Comparison of ENCODE assay signal across 20 cellular contexts in the genomic region with DNA sequence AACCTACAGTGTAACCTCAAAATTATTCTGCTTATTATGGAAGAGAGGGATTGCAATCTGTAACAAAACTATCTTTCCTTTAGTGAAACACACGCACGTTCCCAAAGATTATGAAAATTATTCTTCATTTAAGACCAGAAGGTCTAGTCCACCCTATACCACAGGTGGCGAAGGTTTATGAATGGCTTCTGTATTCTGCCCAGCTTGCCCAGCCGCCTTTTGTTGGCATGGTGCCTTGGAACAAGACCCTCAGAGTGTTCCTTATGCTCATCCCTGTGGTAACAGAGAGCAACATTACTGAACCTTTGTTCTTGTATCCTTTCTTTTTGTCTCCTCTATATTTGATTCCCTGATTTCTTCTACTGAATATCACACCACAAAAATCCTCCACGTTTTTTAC.
DNase-seq lines count a peak whose midpoint lies in the region; ATAC-seq and TF ChIP-seq lines count a peak whose summit lies in the region.
"Had no signal": no experiment of that assay in that cellular context is flagged by ENCODE, and none has a peak within 500 bp of the region (broad histone marks: within the 10 kb centered on the region; RNA-seq: fewer than 3 reads in every experiment).

No MANE protein-coding gene starts in this region.

- H3K4me1 ChIP-seq in breast epithelium = no peaks in the 10 kb centered on the region
- H3K4me1 ChIP-seq in mammary epithelial cell (ENCODE audit: insufficient read depth, low read length) = no peaks in the 10 kb centered on the region
- H3K4me1 ChIP-seq in testis = no peaks in the 10 kb centered on the region
- H3K4me1 ChIP-seq in trophoblast cell (ENCODE audit: control insufficient read depth in 1 of 2, insufficient read depth in 2 of 2, low read length in 2 of 2) = peaks cover 10 to 16% of the 10 kb centered on the region in 2 experiments
- H3K4me1 ChIP-seq: BLaER1, SJSA1 had no signal

- H3K4me3 ChIP-seq in breast epithelium (no peak overlapping the region), mammary epithelial cell (replicated peaks in 1 of 3; ENCODE audit: insufficient read depth in 1 of 3, low read depth in 2 of 3, low read length in 3 of 3) (no peak overlapping the region), testis (no peak overlapping the region), trophoblast cell (ENCODE audit: low read depth, low read length) (no peak overlapping the region)
- H3K4me3 ChIP-seq: BLaER1, SJSA1 had no signal

- H3K27ac ChIP-seq in breast epithelium (no peak overlapping the region), mammary epithelial cell (ENCODE audit: insufficient read depth, low read depth, low read length) (no peak overlapping the region), testis (no peak overlapping the region), trophoblast cell (ENCODE audit: low read depth, low read length) (no peak overlapping the region)
- H3K27ac ChIP-seq: BLaER1, SJSA1 had no signal

- no peaks in the 10 kb centered on the region for H3K27me3 ChIP-seq in breast epithelium
- H3K27me3 ChIP-seq in mammary epithelial cell (ENCODE audit: insufficient read depth, low read length) = no peaks in the 10 kb centered on the region
- H3K27me3 ChIP-seq in testis = no peaks in the 10 kb centered on the region
- no peaks in the 10 kb centered on the region for H3K27me3 ChIP-seq in trophoblast cell (ENCODE audit: insufficient read depth, low read length)
- H3K27me3 ChIP-seq: BLaER1 had no signal

- H4K20me1 ChIP-seq in mammary epithelial cell (ENCODE audit: insufficient read depth, low read length) = no peaks in the 10 kb centered on the region
- H4K20me1 ChIP-seq: BLaER1 had no signal

- H2AFZ ChIP-seq in mammary epithelial cell (ENCODE audit: low read depth, low read length) (no peak overlapping the region), trophoblast cell (ENCODE audit: insufficient read depth, low read length, poor library complexity) (no peak overlapping the region)

- H2AK5ac ChIP-seq in trophoblast cell (ENCODE audit: low read length) = no peak overlapping the region

- H2BK120ac ChIP-seq in trophoblast cell (ENCODE audit: insufficient read depth, low read length, poor library complexity) = no peak overlapping the region

- 14% methylated on average over 5 of the region's 5 CpGs for WGBS in mammary epithelial cell (ENCODE audit: low coverage, missing lambda C conversion rate)
- WGBS in testis, 2 donors = 59 to 75% methylated on average over 5 of the region's 5 CpGs
- WGBS in trophoblast cell (ENCODE audit: extremely low coverage, insufficient coverage, insufficient read length) = 100% methylated on average over 1 of the region's 5 CpGs

- BruUV-seq in mammary epithelial cell (replicated peaks; lab: Mats Ljungman, UMichigan) = no TSS peak

- H3K4me2 ChIP-seq in mammary epithelial cell (ENCODE audit: insufficient read depth, low read depth, low read length) (no peak overlapping the region), trophoblast cell (ENCODE audit: low read length) (no peak overlapping the region)
- H3K4me2 ChIP-seq: BLaER1 had no signal

- peaks cover 11% of the 10 kb centered on the region for H3K79me1 ChIP-seq in trophoblast cell (ENCODE audit: low read length)

- CTCF ChIA-PET in mammary epithelial cell (lab: Charles Lee; ENCODE audit: low non-redundant PET) = no interaction called here

- H2BK5ac ChIP-seq in trophoblast cell (ENCODE audit: low read depth, low read length, poor library complexity) = no peak overlapping the region

- H3K4ac ChIP-seq in trophoblast cell (ENCODE audit: low read depth, low read length) = no peak overlapping the region

- TF ChIP-seq POLR2A in breast epithelium (IDR thresholded peaks at IDR 0.05) (no peak), testis (IDR thresholded peaks at IDR 0.05) (no peak)

- H3K9ac ChIP-seq in mammary epithelial cell (ENCODE audit: insufficient read depth, low read length) = no peak overlapping the region
- no peak overlapping the region for H3K9ac ChIP-seq in trophoblast cell (ENCODE audit: low read length)
- H3K9ac ChIP-seq: BLaER1 had no signal

- DNase-seq in breast epithelium (ENCODE audit: low spot score in 2 of 2) (peak; percentile 62 to 74), mammary epithelial cell (no peak), NCI-H2196 (lab: John Stamatoyannopoulos, UW; ENCODE audit: unreplicated experiment) (peak; percentile 29), cerebellar nuclear complex (lab: John Stamatoyannopoulos, UW) (peak; percentile 45 to 70), testis (peak; percentile 69), left colon (no peak), trophoblast cell (no peak)
- DNase-seq: CD4-positive, alpha-beta T cell; COR-L47; DND-41; Karpas-422; NCI-H1417 treated with DMSO at 0.1 percent for 48 hours; NCI-H187; NCI-H2171; NCI-H82; T-helper 1 cell had no signal

- H3K18ac ChIP-seq in trophoblast cell (ENCODE audit: low read length) = no peak overlapping the region

- no peak for ATAC-seq in left colon
- no peak for ATAC-seq in HG03354 (IDR thresholded peaks at IDR 0.05; ENCODE audit: poor library complexity, severe bottlenecking, unreplicated experiment)
- ATAC-seq: Right ventricle myocardium inferior had no signal

- H4K12ac ChIP-seq in trophoblast cell (ENCODE audit: low read depth, low read length) = no peak overlapping the region

- no peaks in the 10 kb centered on the region for H3K36me3 ChIP-seq in breast epithelium
- H3K36me3 ChIP-seq in mammary epithelial cell (ENCODE audit: insufficient read depth, low read length) = no peaks in the 10 kb centered on the region
- no peaks in the 10 kb centered on the region for H3K36me3 ChIP-seq in testis (ENCODE audit: low read depth, missing control alignments)
- no peaks in the 10 kb centered on the region for H3K36me3 ChIP-seq in trophoblast cell (ENCODE audit: control insufficient read depth in 1 of 2, insufficient read depth in 2 of 2, low read length in 2 of 2)
- H3K36me3 ChIP-seq: BLaER1, SJSA1 had no signal

- H3K23ac ChIP-seq in trophoblast cell (ENCODE audit: low read length) = no peak overlapping the region

- intact Hi-C loops in breast epithelium (cut with DNase I; ENCODE audit: low total_unique reads) = no loop called here
- intact Hi-C loops in mammary epithelial cell (cut with micrococcal nuclease) = no loop called here
- intact Hi-C loops in testis (cut with DNase I; ENCODE audit: low total_unique reads) = no loop called here
- intact Hi-C loops in left colon (cut with DNase I, micrococcal nuclease) = no loop called here

- H3K14ac ChIP-seq in trophoblast cell (ENCODE audit: low read length) = no peak overlapping the region

- in situ Hi-C loops in mammary epithelial cell (cut with MboI; ENCODE audit: low sequenced_read_pairs in 2 of 2) = no loop called here

- H3K79me2 ChIP-seq in mammary epithelial cell (ENCODE audit: insufficient read depth, low read length) (no peaks in the 10 kb centered on the region), trophoblast cell (ENCODE audit: control insufficient read depth, insufficient read depth, low read length, poor library complexity) (peaks cover 2% of the 10 kb centered on the region)

- H2BK12ac ChIP-seq in trophoblast cell (ENCODE audit: low read length) = no peak overlapping the region

- H3K9me3 ChIP-seq in breast epithelium = no peaks in the 10 kb centered on the region
- H3K9me3 ChIP-seq in mammary epithelial cell (replicated peaks; ENCODE audit: insufficient read depth, low read length) = no peaks in the 10 kb centered on the region
- H3K9me3 ChIP-seq in testis = no peaks in the 10 kb centered on the region
- no peaks in the 10 kb centered on the region for H3K9me3 ChIP-seq in trophoblast cell (ENCODE audit: insufficient read depth, low read depth, low read length)
- H3K9me3 ChIP-seq: BLaER1, SJSA1 had no signal

- no peak overlapping the region for H4K8ac ChIP-seq in trophoblast cell (ENCODE audit: low read depth, low read length)

- TF ChIP-seq CTCF in breast epithelium (IDR thresholded peaks at IDR 0.05) (no peak), mammary epithelial cell (conservative IDR thresholded peaks at IDR 0.05 in 1 of 2, IDR thresholded peaks at IDR 0.05 in 1 of 2; ENCODE audit: extremely low read depth in 1 of 2, insufficient read depth in 1 of 2, low read depth in 1 of 2, low read length in 2 of 2) (no peak), testis (IDR thresholded peaks at IDR 0.05) (no peak)

- H4K91ac ChIP-seq in trophoblast cell (ENCODE audit: low read depth, low read length) = no peak overlapping the region

- dilution Hi-C loops in mammary epithelial cell (cut with HindIII; ENCODE audit: low sequenced_read_pairs) = no loop called here

Comparison
In these comparisons a context has a peak if more than half of its experiments do, and no peak if none do; other contexts are left out.
1. DNase-seq: peak in breast epithelium (2 of 2), NCI-H2196 (single experiment), cerebellar nuclear complex (2 of 2) and testis (single experiment); none in mammary epithelial cell (single experiment), left colon (0 of 2) and trophoblast cell (0 of 2).